Comparison of ENCODE assay signal across 14 cellular contexts in genomic region chr9:4936277-4936676, GRCh38. TPM values are rescaled to one million over a fixed set of nuclear protein-coding genes. Genes with fewer than 3 reads are reported as not detected.
A peak's percentile ranks its signal among the peaks of the same experiment; 100 is the strongest.
DNase-seq lines count a peak whose midpoint lies in the region; ATAC-seq, FAIRE-seq and TF ChIP-seq lines count a peak whose summit lies in the region.
"Had no signal": no experiment of that assay in that cellular context is flagged by ENCODE, and none has a peak within 500 bp of the region (broad histone marks: within the 10 kb centered on the region; RNA-seq: fewer than 3 reads in every experiment).

No MANE protein-coding gene starts in this region.

- TF ChIP-seq POLR2A in right lobe of liver (IDR thresholded peaks at IDR 0.05) (no peak), HepG2 (IDR thresholded peaks at IDR 0.05; ENCODE audit: insufficient read depth in 1 of 2, low read depth in 2 of 2, low read length in 2 of 2) (no peak)

- no TSS peak for BruUV-seq in HepG2 (replicated peaks; lab: Mats Ljungman, UMichigan)

- no peaks in the 10 kb centered on the region for H3K27me3 Mint-ChIP-seq in T-helper 17 cell

- no peaks in the 10 kb centered on the region for H3K36me3 ChIP-seq in right lobe of liver
- no peaks in the 10 kb centered on the region for H3K36me3 ChIP-seq in HepG2 (replicated peaks in 1 of 2; ENCODE audit: control insufficient read depth in 1 of 2, insufficient read depth in 2 of 2, low read length in 2 of 2)
- H3K36me3 ChIP-seq: adrenal gland, gastroesophageal sphincter, transverse colon had no signal

- TF ChIP-seq CTCF in right lobe of liver (IDR thresholded peaks at IDR 0.05) (no peak), HepG2 (CRISPR knock-in tag; IDR thresholded peaks at IDR 0.05) (no peak), foreskin keratinocyte (conservative IDR thresholded peaks at IDR 0.05) (no peak)

- H3K4me2 ChIP-seq in HepG2 (ENCODE audit: low read depth, low read length), result no peak overlapping the region

- H3K27ac ChIP-seq in right lobe of liver (no peak overlapping the region), HepG2 (ENCODE audit: extremely low read length, insufficient read depth, low read length) (no peak overlapping the region), foreskin keratinocyte (no peak overlapping the region)
- H3K27ac ChIP-seq: transverse colon had no signal

- TF ChIP-seq EP300 in HepG2 (IDR thresholded peaks at IDR 0.05; ENCODE audit: low read depth in 2 of 2, low read length in 2 of 2), result no peak
- no peak for TF ChIP-seq EP300 in HepG2 (CRISPR knock-in tag; IDR thresholded peaks at IDR 0.05; ENCODE audit: borderline replicate concordance)

- peak overlapping the region; percentile 75 for H3K27ac Mint-ChIP-seq in T-helper 17 cell
- H3K27ac Mint-ChIP-seq: CD8-positive, alpha-beta T cell had no signal

- 39% methylated on average over 3 of the region's 3 CpGs for WGBS in right lobe of liver (ENCODE audit: insufficient coverage, low coverage, low lambda C conversion rate, missing lambda C conversion rate)
- WGBS in HepG2 (ENCODE audit: low lambda C conversion rate), result 97% methylated on average over 3 of the region's 3 CpGs

- intact Hi-C loops in right lobe of liver (cut with DNase I), result no loop called here
- intact Hi-C loops in HepG2 (cut with micrococcal nuclease; ENCODE audit: unreplicated experiment), result no loop called here

- H3K4me3 ChIP-seq in right lobe of liver (no peak overlapping the region), HepG2 (replicated peaks in 1 of 3; ENCODE audit: insufficient read depth in 1 of 3, low read depth in 2 of 3, low read length in 3 of 3) (no peak overlapping the region)
- H3K4me3 ChIP-seq: adrenal gland, gastroesophageal sphincter, transverse colon had no signal

- H2AFZ ChIP-seq in HepG2 (ENCODE audit: low read length), result no peak overlapping the region

- POLR2A ChIA-PET in HepG2 (lab: Yijun Ruan, JAX), result no interaction called here

- peaks cover 32% of the 10 kb centered on the region for H3K4me1 Mint-ChIP-seq in T-helper 17 cell

- in situ Hi-C loops in HepG2 (cut with HindIII; ENCODE audit: extremely low pct_ligation_motif_present, low pct_unique_long_range_greater_than_20kb), result no loop called here

- no peaks in the 10 kb centered on the region for H4K20me1 ChIP-seq in HepG2 (ENCODE audit: insufficient read depth, low read length)

- CTCF ChIA-PET in HepG2 (lab: Yijun Ruan, JAX; ENCODE audit: low intra/inter-chr PET ratio, low total read pairs), result no interaction called here

- no peak for TF ChIP-seq RAD21 in HepG2 (CRISPR knock-in tag; IDR thresholded peaks at IDR 0.05)

- H3K9me3 ChIP-seq in right lobe of liver, result no peaks in the 10 kb centered on the region
- H3K9me3 ChIP-seq in HepG2 (ENCODE audit: low read length), result no peaks in the 10 kb centered on the region
- no peaks in the 10 kb centered on the region for H3K9me3 ChIP-seq in T-helper 17 cell (ENCODE audit: control insufficient read depth, low read length, poor library complexity, severe bottlenecking)
- H3K9me3 ChIP-seq: adrenal gland, gastroesophageal sphincter, transverse colon had no signal

- H3K9ac ChIP-seq in HepG2 (ENCODE audit: insufficient read depth, low read depth, low read length), result no peak overlapping the region

- no peaks in the 10 kb centered on the region for H3K4me1 ChIP-seq in right lobe of liver
- H3K4me1 ChIP-seq in HepG2 (ENCODE audit: insufficient read depth, low read length), result peaks cover 33% of the 10 kb centered on the region
- peaks cover 6% of the 10 kb centered on the region for H3K4me1 ChIP-seq in foreskin keratinocyte

- no peak for FAIRE-seq in HepG2 (lab: Jason Lieb, UNC)

- ATAC-seq in right lobe of liver (peak in 3 of 4 donors; percentile 18 to 51 (median 31)), HepG2 (no peak), T-helper 17 cell (no peak), foreskin keratinocyte (no peak), HG02840 (IDR thresholded peaks at IDR 0.05; ENCODE audit: low FRiP score, unreplicated experiment) (no peak), GM18517 (IDR thresholded peaks at IDR 0.05; ENCODE audit: unreplicated experiment) (no peak)
- ATAC-seq: CD8-positive, alpha-beta T cell; gastroesophageal sphincter; left lobe of liver had no signal

- H3K27me3 ChIP-seq in right lobe of liver, result no peaks in the 10 kb centered on the region
- no peaks in the 10 kb centered on the region for H3K27me3 ChIP-seq in HepG2 (ENCODE audit: control insufficient read depth in 1 of 2, insufficient read depth in 2 of 2, low read length in 2 of 2)
- H3K27me3 ChIP-seq in foreskin keratinocyte, result no peaks in the 10 kb centered on the region
- H3K27me3 ChIP-seq: adrenal gland, gastroesophageal sphincter, transverse colon had no signal

- H3K79me2 ChIP-seq in HepG2 (ENCODE audit: insufficient read depth, low read length), result no peaks in the 10 kb centered on the region

- H3K36me3 Mint-ChIP-seq in T-helper 17 cell (ENCODE audit: low read depth), result peaks cover 4% of the 10 kb centered on the region
- H3K36me3 Mint-ChIP-seq: CD8-positive, alpha-beta T cell had no signal

- H3K4me3 Mint-ChIP-seq in T-helper 17 cell, result peak overlapping the region; percentile 43
- H3K4me3 Mint-ChIP-seq: CD8-positive, alpha-beta T cell had no signal

- DNase-seq in right lobe of liver (no peak), HepG2 (ENCODE audit: low spot score) (no peak), T-helper 17 cell (no peak), medulla oblongata (ENCODE audit: extremely low spot score) (peak; percentile 47), foreskin keratinocyte (no peak), NCI-H1417 treated with DMSO at 0.1 percent for 48 hours (lab: John Stamatoyannopoulos, UW) (no peak)
- DNase-seq: adrenal gland; CD8-positive, alpha-beta T cell; NCI-H2227 treated with DMSO at 0.1 percent for 48 hours; transverse colon had no signal

TF ChIP-seq in HepG2, 621 proteins besides CTCF, POLR2A, EP300 and RAD21 (continues in another document):
- TF ChIP-seq ARNTL (CRISPR knock-in tag; IDR thresholded peaks at IDR 0.05) (no peak), HBP1 (CRISPR knock-in tag; IDR thresholded peaks at IDR 0.05; ENCODE audit: low read depth) (no peak), IRF1 (CRISPR knock-in tag; IDR thresholded peaks at IDR 0.05; ENCODE audit: low read depth) (no peak), THYN1 (CRISPR knock-in tag; IDR thresholded peaks at IDR 0.05; ENCODE audit: borderline replicate concordance, low read depth) (no peak), MAFG (CRISPR knock-in tag; IDR thresholded peaks at IDR 0.05) (no peak), GLI4 (CRISPR knock-in tag; IDR thresholded peaks at IDR 0.05; ENCODE audit: borderline replicate concordance) (no peak), ZNF777 (CRISPR knock-in tag; IDR thresholded peaks at IDR 0.05) (no peak), RBM22 (optimal IDR thresholded peaks at IDR 0.05; ENCODE audit: low read length) (no peak), HOXD1 (CRISPR knock-in tag; IDR thresholded peaks at IDR 0.05) (no peak)

RNA-seq across cellular contexts. Expression of gene JAK2, which starts 48.8 kb away (rescaled TPM):
- total RNA-seq in right lobe of liver (1 to 10 TPM; 3.6 to 6.5 (median 4.4) TPM), HepG2 (2016; rRNA removed; fragmentation: Illumina TruSeq; extraction: Trizol) (4.1 and 5.8 TPM in 2 replicates), T-helper 17 cell (10 to 100 TPM; 14.6 TPM), foreskin keratinocyte (5.3 and 6.4 TPM in 2 replicates)
- 1.9 TPM in 2 replicates for total RNA-seq in HepG2 (2016; cell fraction: cytosol; rRNA removed; fragmentation: Illumina TruSeq; extraction: Trizol; ENCODE audit: low read depth)
- total RNA-seq in HepG2 (2016; cell fraction: insoluble cytoplasmic fraction; rRNA removed; fragmentation: Illumina TruSeq; extraction: Trizol), result 3.9 and 5.2 TPM in 2 replicates
- 2.7 and 3.3 TPM in 2 replicates for total RNA-seq in HepG2 (2016; cell fraction: membrane; rRNA removed; fragmentation: Illumina TruSeq; extraction: Trizol)
- total RNA-seq in HepG2 (2016; cell fraction: nucleus; rRNA removed; fragmentation: Illumina TruSeq; extraction: Trizol), result 8.9 and 9.8 TPM in 2 replicates
- polyA plus RNA-seq in HepG2 (2011; rRNA removed) (0.97 and 1.1 TPM in 2 replicates), foreskin keratinocyte (1.0 TPM in 2 replicates)
- 0.36 and 0.69 TPM in 2 replicates for polyA plus RNA-seq in HepG2 (2011; cell fraction: cytosol; rRNA removed)
- polyA plus RNA-seq in HepG2 (2011; cell fraction: nucleus; rRNA removed), result 1.8 and 1.9 TPM in 2 replicates
- polyA plus RNA-seq in HepG2 (2012), result 1.6 and 1.8 TPM in 2 replicates
- polyA plus RNA-seq in HepG2 (2016; cell fraction: cytosol; fragmentation: Illumina TruSeq; extraction: Trizol; ENCODE audit: low read depth), result 0.11 and 0.22 TPM in 2 replicates
- 3.6 and 3.7 TPM in 2 replicates for polyA plus RNA-seq in HepG2 (2016; cell fraction: insoluble cytoplasmic fraction; fragmentation: Illumina TruSeq; extraction: Trizol; ENCODE audit: low read depth)
- polyA plus RNA-seq in HepG2 (2016; cell fraction: membrane; fragmentation: Illumina TruSeq; extraction: Trizol; ENCODE audit: low read depth), result 0.78 and 0.98 TPM in 2 replicates
- 4.4 and 5.6 TPM in 2 replicates for polyA plus RNA-seq in HepG2 (2016; cell fraction: nucleus; fragmentation: Illumina TruSeq; extraction: Trizol; ENCODE audit: insufficient read depth, low read depth)
- 1.4 and 3.3 TPM in 2 replicates for polyA minus RNA-seq in HepG2 (2011; rRNA and poly(A)+ RNA removed; ENCODE audit: low replicate concordance)
- 2.1 and 2.3 TPM in 2 replicates for polyA minus RNA-seq in HepG2 (2011; cell fraction: cytosol; rRNA and poly(A)+ RNA removed)
- 15.7 and 20.3 TPM in 2 replicates for polyA minus RNA-seq in HepG2 (2011; cell fraction: nucleus; rRNA and poly(A)+ RNA removed)

Comparison
In these comparisons a context has a peak if more than half of its experiments do, and no peak if none do; other contexts are left out.
1. ATAC-seq: peak in right lobe of liver (3 of 4); none in HepG2 (single experiment), T-helper 17 cell (single experiment), foreskin keratinocyte (single experiment), HG02840 (single experiment) and GM18517 (single experiment).